1 cellular context compared by ENCODE assay signal in genomic region chr7:111050885-111051416, GRCh38.
TF ChIP-seq lines count a peak whose summit lies in the region.

No MANE protein-coding gene starts in this region.

TF ChIP-seq in H1, 55 proteins besides CTCF, POLR2A, EP300 and RAD21:
- no peak for TF ChIP-seq EZH2 (IDR thresholded peaks at IDR 0.05; ENCODE audit: low read depth, low read length, severe bottlenecking)
- TF ChIP-seq TBP (IDR thresholded peaks at IDR 0.05; ENCODE audit: low read depth, low read length) = no peak
- TF ChIP-seq BACH1 (IDR thresholded peaks at IDR 0.05; ENCODE audit: low read length) = no peak
- no peak for TF ChIP-seq SP4 (IDR thresholded peaks at IDR 0.05; ENCODE audit: low read length)
- TF ChIP-seq, protein P1, sequence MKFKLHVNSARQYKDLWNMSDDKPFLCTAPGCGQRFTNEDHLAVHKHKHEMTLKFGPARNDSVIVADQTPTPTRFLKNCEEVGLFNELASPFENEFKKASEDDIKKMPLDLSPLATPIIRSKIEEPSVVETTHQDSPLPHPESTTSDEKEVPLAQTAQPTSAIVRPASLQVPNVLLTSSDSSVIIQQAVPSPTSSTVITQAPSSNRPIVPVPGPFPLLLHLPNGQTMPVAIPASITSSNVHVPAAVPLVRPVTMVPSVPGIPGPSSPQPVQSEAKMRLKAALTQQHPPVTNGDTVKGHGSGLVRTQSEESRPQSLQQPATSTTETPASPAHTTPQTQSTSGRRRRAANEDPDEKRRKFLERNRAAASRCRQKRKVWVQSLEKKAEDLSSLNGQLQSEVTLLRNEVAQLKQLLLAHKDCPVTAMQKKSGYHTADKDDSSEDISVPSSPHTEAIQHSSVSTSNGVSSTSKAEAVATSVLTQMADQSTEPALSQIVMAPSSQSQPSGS (IDR thresholded peaks at IDR 0.05; ENCODE audit: low read length) = no peak
- no peak for TF ChIP-seq ASH2L (IDR thresholded peaks at IDR 0.05; ENCODE audit: low read length)
- no peak for TF ChIP-seq SP2 (IDR thresholded peaks at IDR 0.05; ENCODE audit: low read length)
- no peak for TF ChIP-seq RNF2 (IDR thresholded peaks at IDR 0.05; ENCODE audit: borderline replicate concordance, low read depth, low read length, missing control alignments, poor library complexity, severe bottlenecking)
- TF ChIP-seq SIX5 (IDR thresholded peaks at IDR 0.05; ENCODE audit: low read depth, low read length) = no peak
- TF ChIP-seq POLR2AphosphoS5 (IDR thresholded peaks at IDR 0.05; ENCODE audit: low read depth, low read length) = no peak
- TF ChIP-seq CBX8 (IDR thresholded peaks at IDR 0.05; ENCODE audit: borderline replicate concordance, low read depth, low read length) = no peak
